1 cellular context compared by ENCODE assay signal in genomic region chr12:55843431-55843830, GRCh38.
TF ChIP-seq lines count a peak whose summit lies in the region.

No MANE protein-coding gene starts in this region.

TF ChIP-seq in IMR-90, 13 proteins besides CTCF, POLR2A, EP300 and RAD21:
- TF ChIP-seq CEBPB (IDR thresholded peaks at IDR 0.05; ENCODE audit: low read depth, low read length) (no peak), SMC3 (IDR thresholded peaks at IDR 0.05; ENCODE audit: low read depth, low read length) (no peak), CHD1 (IDR thresholded peaks at IDR 0.05; ENCODE audit: low read depth, low read length) (no peak), MAFK (IDR thresholded peaks at IDR 0.05; ENCODE audit: low read depth, low read length) (no peak), ELK1 (IDR thresholded peaks at IDR 0.05; ENCODE audit: borderline replicate concordance, low read depth, low read length) (no peak), MAZ (IDR thresholded peaks at IDR 0.05; ENCODE audit: borderline replicate concordance, low read depth, low read length) (no peak), RCOR1 (IDR thresholded peaks at IDR 0.05; ENCODE audit: insufficient replicate concordance, low read length) (no peak), RFX5 (IDR thresholded peaks at IDR 0.05; ENCODE audit: low read depth, low read length) (no peak)
